In genomic region chr2:119290859-119291587, GRCh38 we compare ENCODE assay signal across 1 cellular context.
TF ChIP-seq lines count a peak whose summit lies in the region.

No MANE protein-coding gene starts in this region.

TF ChIP-seq in HepG2, 621 proteins besides CTCF, POLR2A, EP300 and RAD21 (continued from another document and continues in another):
- TF ChIP-seq HNF1A (IDR thresholded peaks at IDR 0.05; ENCODE audit: low read depth), result no peak
- no peak for TF ChIP-seq HNF1A (CRISPR knock-in tag; IDR thresholded peaks at IDR 0.05; ENCODE audit: borderline replicate concordance)
- TF ChIP-seq ZNF124 (CRISPR knock-in tag; IDR thresholded peaks at IDR 0.05), result 0 out of 2 replicates have a peak, but pooled peaks have one; percentile 64
- TF ChIP-seq XRCC5 (optimal IDR thresholded peaks at IDR 0.05; ENCODE audit: low read length), result peak; percentile 94
- 0 out of 2 replicates have a peak, but pooled peaks have one; percentile 34 for TF ChIP-seq CCDC6 (CRISPR knock-in tag; IDR thresholded peaks at IDR 0.05)
- TF ChIP-seq MIER2 (CRISPR knock-in tag; IDR thresholded peaks at IDR 0.05), result peak; percentile 73
- TF ChIP-seq ZNF574 (CRISPR knock-in tag; IDR thresholded peaks at IDR 0.05), result peak; percentile 31; the same call in 1 of the 2 replicates
- TF ChIP-seq PBX2 (CRISPR knock-in tag; IDR thresholded peaks at IDR 0.05), result peak; percentile 75
- 0 out of 2 replicates have a peak, but pooled peaks have one; percentile 16 for TF ChIP-seq ZNF557 (CRISPR knock-in tag; IDR thresholded peaks at IDR 0.05)
- peak; percentile 22; the same call in 1 of the 2 replicates for TF ChIP-seq ZNF281 (CRISPR knock-in tag; IDR thresholded peaks at IDR 0.05; ENCODE audit: borderline replicate concordance)
- TF ChIP-seq ZMAT3 (CRISPR knock-in tag; conservative IDR thresholded peaks at IDR 0.05), result 0 out of 2 replicates have a peak, but pooled peaks have one; percentile 54
- peak; percentile 33; the same call in 1 of the 2 replicates for TF ChIP-seq RXRB (CRISPR knock-in tag; IDR thresholded peaks at IDR 0.05; ENCODE audit: borderline replicate concordance)
- peak; percentile 50; the same call in 1 of the 2 replicates for TF ChIP-seq MIXL1 (CRISPR knock-in tag; IDR thresholded peaks at IDR 0.05)
- peak; percentile 59 for TF ChIP-seq ZBTB26 (CRISPR knock-in tag; IDR thresholded peaks at IDR 0.05; ENCODE audit: borderline replicate concordance)
- peak; percentile 65; the same call in 1 of the 2 replicates for TF ChIP-seq ZNF512B (CRISPR knock-in tag; IDR thresholded peaks at IDR 0.05; ENCODE audit: borderline replicate concordance)
- no peak for TF ChIP-seq ZNF317 (CRISPR knock-in tag; IDR thresholded peaks at IDR 0.05)
- TF ChIP-seq HDAC1 (CRISPR knock-in tag; IDR thresholded peaks at IDR 0.05), result no peak
- TF ChIP-seq ZNF616 (CRISPR knock-in tag; IDR thresholded peaks at IDR 0.05; ENCODE audit: low read depth), result 0 out of 2 replicates have a peak, but pooled peaks have one; percentile 37
- TF ChIP-seq ZNF614 (CRISPR knock-in tag; IDR thresholded peaks at IDR 0.05; ENCODE audit: borderline replicate concordance), result peak; percentile 58; the same call in 1 of the 2 replicates
- TF ChIP-seq ZFP90 (CRISPR knock-in tag; IDR thresholded peaks at IDR 0.05; ENCODE audit: borderline replicate concordance), result no peak
- TF ChIP-seq CREM (IDR thresholded peaks at IDR 0.05), result no peak
- TF ChIP-seq CREM (CRISPR knock-in tag; IDR thresholded peaks at IDR 0.05), result no peak
- TF ChIP-seq SAP130 (CRISPR knock-in tag; IDR thresholded peaks at IDR 0.05; ENCODE audit: low read depth), result peak; percentile 35; the same call in 1 of the 2 replicates
- peak; percentile 37; the same call in 1 of the 2 replicates for TF ChIP-seq ZBED4 (CRISPR knock-in tag; IDR thresholded peaks at IDR 0.05; ENCODE audit: borderline replicate concordance)
- peak; percentile 45 for TF ChIP-seq SKI (IDR thresholded peaks at IDR 0.05; ENCODE audit: partially characterized antibody)
- 0 out of 2 replicates have a peak, but pooled peaks have one; percentile 47 for TF ChIP-seq SPEN (CRISPR knock-in tag; IDR thresholded peaks at IDR 0.05; ENCODE audit: low read depth)
- 0 out of 2 replicates have a peak, but pooled peaks have one; percentile 14 for TF ChIP-seq FOXO1 (CRISPR knock-in tag; IDR thresholded peaks at IDR 0.05)
- TF ChIP-seq ATF7-NPFF (CRISPR knock-in tag; IDR thresholded peaks at IDR 0.05; ENCODE audit: low read depth), result no peak
- TF ChIP-seq BRD4 (CRISPR knock-in tag; IDR thresholded peaks at IDR 0.05), result no peak
- TF ChIP-seq ZNF687 (CRISPR knock-in tag; IDR thresholded peaks at IDR 0.05), result peak; percentile 37; the same call in 1 of the 2 replicates
- TF ChIP-seq ZNF350 (CRISPR knock-in tag; IDR thresholded peaks at IDR 0.05; ENCODE audit: borderline replicate concordance, low read depth), result peak; percentile 54
